ENCODE assay signal across 19 cellular contexts in the genomic region with DNA sequence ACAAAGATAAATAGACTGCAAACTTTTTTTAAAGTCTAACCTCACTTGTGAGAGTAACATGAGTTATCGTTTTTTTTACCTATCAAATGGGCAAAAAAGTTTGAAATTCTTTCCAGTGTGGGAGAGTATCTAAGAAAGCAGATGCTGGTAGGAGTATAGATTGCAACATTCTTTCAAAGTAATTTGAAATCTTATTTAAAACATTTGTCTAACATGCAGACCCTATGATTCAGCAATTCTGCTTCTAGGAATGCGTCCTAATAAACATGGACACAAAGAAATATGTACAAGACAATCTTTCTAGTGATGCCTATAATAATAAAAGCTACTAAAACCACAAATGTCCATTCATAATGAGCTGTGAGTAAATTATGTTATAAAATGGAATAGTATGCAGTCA.
DNase-seq lines count a peak whose midpoint lies in the region.
"Had no signal": no experiment of that assay in that cellular context is flagged by ENCODE, and none has a peak within 500 bp of the region (broad histone marks: within the 10 kb centered on the region; RNA-seq: fewer than 3 reads in every experiment).

No MANE protein-coding gene starts in this region.

- no peak overlapping the region for H3K27ac Mint-ChIP-seq in activated naive CD4-positive, alpha-beta T cell treated with anti-CD3 and anti-CD28 coated beads, Interleukin-2, amount 10 ng/mL, durations not matched to agents 7 days and 5 days
- H3K27ac Mint-ChIP-seq: CD8-positive, alpha-beta memory T cell had no signal

- peaks cover 13% of the 10 kb centered on the region for H3K4me1 ChIP-seq in ACC112 (ENCODE audit: control insufficient read depth, insufficient read depth, low read length, unreplicated experiment)

- no peaks in the 10 kb centered on the region for H3K9me3 Mint-ChIP-seq in activated naive CD4-positive, alpha-beta T cell treated with anti-CD3 and anti-CD28 coated beads, Interleukin-2, amount 10 ng/mL, durations not matched to agents 7 days and 5 days
- H3K9me3 Mint-ChIP-seq: CD8-positive, alpha-beta memory T cell had no signal

- H3K27me3 ChIP-seq in ACC112 (ENCODE audit: insufficient read depth, low read length) = no peaks in the 10 kb centered on the region
- H3K27me3 ChIP-seq: BLaER1 treated with 17β-estradiol and CSF1 and Interleukin-3, amounts not matched to agents 10 nM and 100 nM had no signal

- H3K36me3 Mint-ChIP-seq in activated naive CD4-positive, alpha-beta T cell treated with anti-CD3 and anti-CD28 coated beads, Interleukin-2, amount 10 ng/mL, durations not matched to agents 7 days and 5 days = no peaks in the 10 kb centered on the region
- H3K36me3 Mint-ChIP-seq: CD8-positive, alpha-beta memory T cell had no signal

- H3K36me3 ChIP-seq in ACC112 (ENCODE audit: insufficient read depth, low read length) = no peaks in the 10 kb centered on the region
- H3K36me3 ChIP-seq: BLaER1 treated with 17β-estradiol and CSF1 and Interleukin-3, amounts not matched to agents 10 nM and 100 nM; HAP-1 had no signal

- peaks cover 13% of the 10 kb centered on the region for H3K27me3 Mint-ChIP-seq in activated naive CD4-positive, alpha-beta T cell treated with anti-CD3 and anti-CD28 coated beads, Interleukin-2, amount 10 ng/mL, durations not matched to agents 7 days and 5 days

- no peak overlapping the region for H2AFZ ChIP-seq in ACC112 (ENCODE audit: low read length, unreplicated experiment)

- H3K4me3 Mint-ChIP-seq in activated naive CD4-positive, alpha-beta T cell treated with anti-CD3 and anti-CD28 coated beads, Interleukin-2, amount 10 ng/mL, durations not matched to agents 7 days and 5 days = no peak overlapping the region

- DNase-seq in amniotic epithelial cell (ENCODE audit: low read depth) (peak; percentile 94), fibroblast of peridontal ligament (ENCODE audit: extremely low read depth) (peak; percentile 33), non-pigmented ciliary epithelial cell (ENCODE audit: low read depth) (peak; percentile 27), GM19238 (ENCODE audit: insufficient read length, low spot score) (no peak), AG20443 (ENCODE audit: low spot score) (no peak), middle frontal gyrus (ENCODE audit: extremely low spot score, low spot score) (no peak)
- no peak for DNase-seq in activated naive CD4-positive, alpha-beta T cell treated with anti-CD3 and anti-CD28 coated beads, Interleukin-2, amount 10 ng/mL, durations not matched to agents 7 days and 5 days
- DNase-seq: 8988T; CD8-positive, alpha-beta memory T cell; DMS79 treated with DMSO at 0.1 percent for 48 hours; KBM-7; NCI-H1092; NCI-H146; NCI-H2081; NCI-H510A; NCI-H82 had no signal

- CTCF ChIA-PET in activated naive CD4-positive, alpha-beta T cell treated with anti-CD3 and anti-CD28 coated beads, Interleukin-2, amount 10 ng/mL, durations not matched to agents 7 days and 5 days (lab: Charles Lee) = no interaction called here

- peak overlapping the region; percentile 81 for H3K27ac ChIP-seq in ACC112 (ENCODE audit: low read depth, low read length)
- H3K27ac ChIP-seq: BLaER1 treated with 17β-estradiol and CSF1 and Interleukin-3, amounts not matched to agents 10 nM and 100 nM had no signal

- no peak overlapping the region for H3K4me3 ChIP-seq in ACC112 (ENCODE audit: low read depth, low read length)
- H3K4me3 ChIP-seq: BLaER1 treated with 17β-estradiol and CSF1 and Interleukin-3, amounts not matched to agents 10 nM and 100 nM; HAP-1 had no signal

- no peaks in the 10 kb centered on the region for H3K79me2 ChIP-seq in ACC112 (ENCODE audit: control insufficient read depth, insufficient read depth, low read length, unreplicated experiment)

- H3K4me1 Mint-ChIP-seq in activated naive CD4-positive, alpha-beta T cell treated with anti-CD3 and anti-CD28 coated beads, Interleukin-2, amount 10 ng/mL, durations not matched to agents 7 days and 5 days = peaks cover 14% of the 10 kb centered on the region

Comparison
In these comparisons a context has a peak if more than half of its experiments do, and no peak if none do; other contexts are left out.
1. DNase-seq: peak in amniotic epithelial cell (single experiment), fibroblast of peridontal ligament (single experiment) and non-pigmented ciliary epithelial cell (single experiment); none in GM19238 (single experiment), AG20443 (single experiment), activated naive CD4-positive, alpha-beta T cell treated with anti-CD3 and anti-CD28 coated beads, Interleukin-2, amount 10 ng/mL, durations not matched to agents 7 days and 5 days (single experiment) and middle frontal gyrus (single experiment).